17 cellular contexts compared by ENCODE assay signal in the genomic region with DNA sequence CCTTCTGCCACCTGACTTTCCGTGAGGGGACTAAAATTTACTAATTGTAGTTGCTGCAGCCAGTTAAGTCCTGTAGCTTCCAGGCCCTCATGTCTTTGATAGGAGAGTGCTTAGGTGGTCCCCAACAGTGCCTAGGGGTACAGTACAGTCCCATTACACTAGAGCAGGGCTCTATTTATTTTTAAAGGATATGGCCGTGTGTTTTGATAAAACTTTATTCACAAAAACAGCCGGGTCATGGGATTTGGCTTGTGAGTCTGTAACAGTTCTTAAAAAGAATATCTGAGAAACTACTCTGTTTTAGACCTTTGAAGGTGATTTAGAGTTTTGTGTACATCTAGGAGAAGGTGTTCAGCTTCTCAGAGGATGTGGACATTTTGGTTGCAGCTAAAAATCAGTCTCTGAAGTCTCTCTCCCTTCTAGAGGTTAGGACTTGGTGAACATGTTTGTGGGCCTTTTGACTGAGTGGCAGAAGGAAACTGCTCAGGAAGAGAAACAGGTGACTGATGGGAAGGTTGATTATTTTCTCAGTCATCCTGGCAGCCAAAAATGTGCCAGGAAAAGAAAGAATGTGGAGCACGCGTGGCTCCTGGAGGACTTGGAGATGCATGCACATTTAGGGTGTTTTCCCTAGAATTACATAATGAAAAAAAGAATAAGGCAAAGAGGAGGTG.
"Had no signal": no experiment of that assay in that cellular context is flagged by ENCODE, and none has a peak within 500 bp of the region (broad histone marks: within the 10 kb centered on the region; RNA-seq: fewer than 3 reads in every experiment).

No MANE protein-coding gene starts in this region.

- H3K36me3 ChIP-seq: ovary had no signal

- ATAC-seq: activated CD4-positive, CD25-positive, alpha-beta regulatory T cell treated with anti-CD3 and anti-CD28 coated beads, Interleukin-2, amount 50 U/mL, for 24 hours; left cardiac atrium; stimulated activated naive CD8-positive, alpha-beta T cell treated with anti-CD3 and anti-CD28 coated beads, Interleukin-15, amount 100 ng/mL, for 72 hours; T-helper 17 cell had no signal

- H3K4me3 ChIP-seq: lung, ovary, testis had no signal

- H3K9me3 ChIP-seq: ovary, testis had no signal

- DNase-seq: activated CD4-positive, alpha-beta memory T cell treated with anti-CD3 and anti-CD28 coated beads, Interleukin-2, amount 10 ng/mL, durations not matched to agents 7 days and 5 days; activated CD8-positive, alpha-beta memory T cell treated with anti-CD3 and anti-CD28 coated beads, Interleukin-2, amount 50 U/mL, for 48 hours; activated naive CD4-positive, alpha-beta T cell treated with anti-CD3 and anti-CD28 coated beads for 36 hours; amygdala; brain microvascular endothelial cell; foreskin melanocyte; left cardiac atrium; naive B cell; ovary; retina; stimulated activated CD4-positive, alpha-beta T cell treated with anti-CD3 and anti-CD28 coated beads, Interleukin-15, amount 100 ng/mL, for 24 hours; stimulated activated CD4-positive, alpha-beta T cell treated with anti-CD3 and anti-CD28 coated beads, Interleukin-4, amount 100 ng/mL, for 24 hours; stimulated activated naive CD8-positive, alpha-beta T cell treated with anti-CD3 and anti-CD28 coated beads, Interleukin-15, amount 100 ng/mL, for 72 hours; T-helper 17 cell; testis had no signal

- H3K4me1 ChIP-seq: testis had no signal

- H3K27me3 ChIP-seq: brain microvascular endothelial cell, ovary, testis had no signal

- H3K27me3 Mint-ChIP-seq: activated CD4-positive, alpha-beta memory T cell treated with anti-CD3 and anti-CD28 coated beads, Interleukin-2, amount 10 ng/mL, durations not matched to agents 7 days and 5 days; naive B cell; stimulated activated naive CD8-positive, alpha-beta T cell treated with anti-CD3 and anti-CD28 coated beads, Interleukin-15, amount 100 ng/mL, for 72 hours; T-helper 17 cell had no signal

- H3K9me3 Mint-ChIP-seq: activated CD4-positive, alpha-beta memory T cell treated with anti-CD3 and anti-CD28 coated beads, Interleukin-2, amount 10 ng/mL, durations not matched to agents 7 days and 5 days; activated naive CD4-positive, alpha-beta T cell treated with anti-CD3 and anti-CD28 coated beads for 36 hours; naive B cell; stimulated activated naive CD8-positive, alpha-beta T cell treated with anti-CD3 and anti-CD28 coated beads, Interleukin-15, amount 100 ng/mL, for 72 hours had no signal

- H3K4me3 Mint-ChIP-seq: activated CD4-positive, alpha-beta memory T cell treated with anti-CD3 and anti-CD28 coated beads, Interleukin-2, amount 10 ng/mL, durations not matched to agents 7 days and 5 days; activated naive CD4-positive, alpha-beta T cell treated with anti-CD3 and anti-CD28 coated beads for 36 hours; naive B cell; stimulated activated naive CD8-positive, alpha-beta T cell treated with anti-CD3 and anti-CD28 coated beads, Interleukin-15, amount 100 ng/mL, for 72 hours; T-helper 17 cell had no signal

- H3K27ac ChIP-seq: brain microvascular endothelial cell, ovary, testis had no signal

- H3K27ac Mint-ChIP-seq: activated CD4-positive, alpha-beta memory T cell treated with anti-CD3 and anti-CD28 coated beads, Interleukin-2, amount 10 ng/mL, durations not matched to agents 7 days and 5 days had no signal
